Comparison of ENCODE assay signal across 8 cellular contexts in the genomic region with DNA sequence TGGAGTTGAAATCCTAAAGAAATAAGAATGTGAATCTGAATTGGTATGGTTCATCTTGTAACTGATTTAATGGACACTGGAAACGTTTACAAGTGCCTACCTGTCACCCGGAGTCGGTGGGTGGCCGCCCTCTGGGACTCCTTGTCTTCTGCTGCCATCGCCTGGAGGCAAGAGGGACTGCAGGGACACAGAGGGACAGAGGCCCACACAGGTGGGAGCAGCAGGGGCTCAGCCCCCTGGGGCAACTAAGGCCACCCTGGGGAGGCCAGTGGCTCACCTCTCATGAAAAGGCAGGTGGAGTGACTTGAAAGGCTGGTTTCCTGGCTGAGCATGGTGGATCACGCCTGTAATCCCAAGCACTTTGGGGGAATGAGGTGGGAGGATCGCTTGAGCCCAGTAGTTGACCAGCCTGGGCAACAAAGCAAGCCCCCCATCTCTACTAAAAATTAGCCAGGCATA. TPM values are rescaled to one million over a fixed set of nuclear protein-coding genes. Genes with fewer than 3 reads are reported as not detected.
DNase-seq lines count a peak whose midpoint lies in the region; ATAC-seq and TF ChIP-seq lines count a peak whose summit lies in the region.

No MANE protein-coding gene starts in this region.

- H3K4me2 ChIP-seq in trophoblast cell (ENCODE audit: low read length), result no peak overlapping the region

- no CpG with 5 or more reads among the region's 7 CpGs for WGBS in trophoblast cell (ENCODE audit: extremely low coverage, insufficient coverage, insufficient read length)

- intact Hi-C loops in upper lobe of right lung (cut with DNase I), result loop anchor here (5.0 kb wide), 1 partner anchor 95 kb away; the partner anchor contains the start of gene COL1A1

- H3K18ac ChIP-seq in trophoblast cell (ENCODE audit: low read length), result no peak overlapping the region

- no peak overlapping the region for H4K8ac ChIP-seq in trophoblast cell (ENCODE audit: low read depth, low read length)

- no peak overlapping the region for H3K27ac ChIP-seq in trophoblast cell (ENCODE audit: low read depth, low read length)
- H3K27ac ChIP-seq in upper lobe of right lung, result no peak overlapping the region

- no peak overlapping the region for H4K91ac ChIP-seq in trophoblast cell (ENCODE audit: low read depth, low read length)

- no peaks in the 10 kb centered on the region for H3K79me1 ChIP-seq in trophoblast cell (ENCODE audit: low read length)

- H2AFZ ChIP-seq in trophoblast cell (ENCODE audit: insufficient read depth, low read length, poor library complexity), result no peak overlapping the region

- H3K23ac ChIP-seq in trophoblast cell (ENCODE audit: low read length), result no peak overlapping the region

- H3K4me1 ChIP-seq in trophoblast cell (ENCODE audit: control insufficient read depth in 1 of 2, insufficient read depth in 2 of 2, low read length in 2 of 2), result no peaks in the 10 kb centered on the region
- H3K4me1 ChIP-seq in upper lobe of right lung, result no peaks in the 10 kb centered on the region

- no peaks in the 10 kb centered on the region for H3K79me2 ChIP-seq in trophoblast cell (ENCODE audit: control insufficient read depth, insufficient read depth, low read length, poor library complexity)

- DNase-seq in EL (peak; percentile 62), Kasumi-1 (lab: John Stamatoyannopoulos, UW) (peak; percentile 73 to 78), SHP77 treated with DMSO at 0.1 percent for 48 hours (lab: John Stamatoyannopoulos, UW) (peak; percentile 51), globus pallidus (ENCODE audit: low spot score) (peak; percentile 14), trophoblast cell (peak; percentile 40 to 72), upper lobe of right lung (peak; percentile 89)
- DNase-seq in activated effector memory CD4-positive, alpha-beta T cell treated with anti-CD3 and anti-CD28 coated beads, Interleukin-2, amount 50 U/mL, for 16 hours, result peak; percentile 90

- H3K27me3 ChIP-seq in trophoblast cell (ENCODE audit: insufficient read depth, low read length) (no peaks in the 10 kb centered on the region), upper lobe of right lung (no peaks in the 10 kb centered on the region)

- ATAC-seq in upper lobe of right lung (peak; percentile 99), HG03460 (IDR thresholded peaks at IDR 0.05; ENCODE audit: unreplicated experiment) (no peak)

- H3K14ac ChIP-seq in trophoblast cell (ENCODE audit: low read length), result no peak overlapping the region

- no peaks in the 10 kb centered on the region for H3K9me3 ChIP-seq in trophoblast cell (ENCODE audit: insufficient read depth, low read depth, low read length)
- H3K9me3 ChIP-seq in upper lobe of right lung, result no peaks in the 10 kb centered on the region

- no peak overlapping the region for H3K9ac ChIP-seq in trophoblast cell (ENCODE audit: low read length)

- H3K4ac ChIP-seq in trophoblast cell (ENCODE audit: low read depth, low read length), result no peak overlapping the region

- no peak overlapping the region for H3K4me3 ChIP-seq in trophoblast cell (ENCODE audit: low read depth, low read length)
- no peak overlapping the region for H3K4me3 ChIP-seq in upper lobe of right lung

- H2BK120ac ChIP-seq in trophoblast cell (ENCODE audit: insufficient read depth, low read length, poor library complexity), result no peak overlapping the region

- no peak overlapping the region for H4K12ac ChIP-seq in trophoblast cell (ENCODE audit: low read depth, low read length)

- no peak overlapping the region for H2BK5ac ChIP-seq in trophoblast cell (ENCODE audit: low read depth, low read length, poor library complexity)

- no peak overlapping the region for H2AK5ac ChIP-seq in trophoblast cell (ENCODE audit: low read length)

- peak; percentile 95 for TF ChIP-seq CTCF in upper lobe of right lung (IDR thresholded peaks at IDR 0.05)

- no peaks in the 10 kb centered on the region for H3K36me3 ChIP-seq in trophoblast cell (ENCODE audit: control insufficient read depth in 1 of 2, insufficient read depth in 2 of 2, low read length in 2 of 2)
- H3K36me3 ChIP-seq in upper lobe of right lung, result no peaks in the 10 kb centered on the region

- no peak overlapping the region for H2BK12ac ChIP-seq in trophoblast cell (ENCODE audit: low read length)

RNA-seq across cellular contexts. Expression of gene TMEM92, which starts 23.2 kb away (rescaled TPM):
- 15.5 and 15.6 TPM in 2 replicates for polyA plus RNA-seq in trophoblast cell (2013)
- 11.3 TPM for total RNA-seq in upper lobe of right lung

RNA-seq across cellular contexts. Expression of gene XYLT2, which starts 48.5 kb away (rescaled TPM):
- polyA plus RNA-seq in trophoblast cell (2013), result 11.4 and 11.5 TPM in 2 replicates
- 20.3 TPM for total RNA-seq in upper lobe of right lung

Comparison
In these comparisons a context has a peak if more than half of its experiments do, and no peak if none do; other contexts are left out.
1. DNase-seq: peak in every context shown above with its lines; median percentile 90 in activated effector memory CD4-positive, alpha-beta T cell treated with anti-CD3 and anti-CD28 coated beads, Interleukin-2, amount 50 U/mL, for 16 hours; 89 in upper lobe of right lung; 76 in Kasumi-1; 62 in EL; 56 in trophoblast cell; 51 in SHP77 treated with DMSO at 0.1 percent for 48 hours; 14 in globus pallidus.